Comparison of ENCODE assay signal across 8 cellular contexts in the genomic region with DNA sequence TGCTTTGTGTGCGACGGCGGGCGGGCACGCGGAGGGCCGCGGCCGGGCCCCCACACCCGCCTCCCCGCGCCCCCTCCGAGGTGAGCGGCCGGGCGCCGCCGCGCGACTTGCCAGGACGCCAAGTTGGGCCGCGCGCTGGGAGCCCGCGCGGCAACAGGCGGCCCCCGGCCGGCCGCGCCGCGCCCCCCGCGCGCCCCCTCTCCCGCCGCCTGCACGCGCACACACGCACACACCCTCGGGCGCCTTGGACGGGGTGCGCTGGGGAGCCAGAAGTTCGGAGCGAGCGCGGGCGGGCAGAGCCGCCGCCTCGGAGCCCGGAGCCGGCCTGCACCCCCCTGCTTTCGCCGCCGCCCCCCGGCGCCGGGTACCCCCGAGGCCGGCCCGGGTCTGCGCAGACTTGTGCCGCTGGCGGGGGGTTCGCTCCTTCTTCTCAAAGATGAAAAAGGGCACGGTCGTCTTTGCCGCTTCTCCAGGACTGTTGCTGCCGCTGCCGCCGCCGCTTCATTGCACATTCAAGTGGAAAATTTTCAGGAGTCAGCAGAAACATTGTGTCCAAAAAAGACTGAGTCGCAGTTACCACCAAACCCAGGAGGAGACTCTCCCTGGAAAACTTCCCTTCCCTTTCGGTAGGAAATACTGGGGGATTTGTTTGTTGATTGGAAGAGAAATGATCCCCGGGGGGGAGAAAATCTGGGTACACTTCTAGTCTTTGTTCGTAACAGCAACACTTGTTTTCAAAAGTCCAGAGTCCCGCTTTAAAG. TPM values are rescaled to one million over a fixed set of nuclear protein-coding genes. Genes with fewer than 3 reads are reported as not detected.
DNase-seq lines count a peak whose midpoint lies in the region; ATAC-seq and TF ChIP-seq lines count a peak whose summit lies in the region.

No MANE protein-coding gene starts in this region.

- no peaks in the 10 kb centered on the region for H3K36me3 ChIP-seq in GM23338 (ENCODE audit: insufficient read depth)
- H3K36me3 ChIP-seq in SJCRH30 = peaks cover 3% of the 10 kb centered on the region; the same call in 1 of the 2 replicates
- no peaks in the 10 kb centered on the region for H3K36me3 ChIP-seq in upper lobe of right lung

- peaks cover 7% of the 10 kb centered on the region; the same call in 2 of the 3 replicates for H3K36me3 Mint-ChIP-seq in GM23338 (ENCODE audit: low read depth)

- peak; percentile 52 for DNase-seq in Ammon's horn (ENCODE audit: low spot score)
- peak; percentile 47 for DNase-seq in GM23338 (ENCODE audit: low spot score)
- peak; percentile 53 to 64 for DNase-seq in SJCRH30
- peak; percentile 39 for DNase-seq in epithelial cell of esophagus (ENCODE audit: low read depth)
- peak; percentile 49 for DNase-seq in midbrain (lab: John Stamatoyannopoulos, UW)
- peak; percentile 70 for DNase-seq in upper lobe of right lung
- DNase-seq in NCI-H1436 (lab: John Stamatoyannopoulos, UW) = no peak
- DNase-seq in stimulated activated naive CD4-positive, alpha-beta T cell treated with Interleukin-2 at 50 U/mL for 16 hours (lab: John Stamatoyannopoulos, UW) = no peak

- peaks cover 11% of the 10 kb centered on the region for H3K27me3 Mint-ChIP-seq in GM23338 (ENCODE audit: insufficient read depth, low read depth, poor library complexity)

- no peaks in the 10 kb centered on the region for H3K9me3 Mint-ChIP-seq in GM23338

- H3K4me3 Mint-ChIP-seq in GM23338 = peak overlapping the region; percentile 97

- H3K9me2 ChIP-seq in GM23338 (ENCODE audit: insufficient read depth) = peaks cover 3% of the 10 kb centered on the region; the same call in 1 of the 2 replicates

- ATAC-seq in GM23338 (peak; percentile 3; the same call in 2 of the 3 replicates), upper lobe of right lung (peak; percentile 1)

- peak overlapping the region; percentile 82 for H3K4me2 ChIP-seq in GM23338

- no peak overlapping the region for H2AFZ ChIP-seq in GM23338

- H3K9me3 ChIP-seq in SJCRH30 (replicated peaks) (no peaks in the 10 kb centered on the region), upper lobe of right lung (no peaks in the 10 kb centered on the region)

- H3K27ac Mint-ChIP-seq in GM23338 = peak overlapping the region; percentile 88

- H3K79me2 ChIP-seq in GM23338 (replicated peaks; ENCODE audit: insufficient read depth) = peaks cover 47% of the 10 kb centered on the region

- peak overlapping the region; percentile 88 for H3K4me3 ChIP-seq in GM23338
- peak overlapping the region; percentile 70 for H3K4me3 ChIP-seq in SJCRH30
- peak overlapping the region; percentile 75 for H3K4me3 ChIP-seq in epithelial cell of esophagus (ENCODE audit: low read length)
- peak overlapping the region; percentile 63 for H3K4me3 ChIP-seq in upper lobe of right lung

- intact Hi-C loops in upper lobe of right lung (cut with DNase I) = no loop called here

- H3K27me3 ChIP-seq in GM23338 (ENCODE audit: insufficient read depth) (peaks cover 11% of the 10 kb centered on the region; the same call in 1 of the 2 replicates), SJCRH30 (no peaks in the 10 kb centered on the region), upper lobe of right lung (no peaks in the 10 kb centered on the region)

- TF ChIP-seq CTCF in GM23338 (conservative IDR thresholded peaks at IDR 0.05; ENCODE audit: low read depth in 2 of 2) (no peak), epithelial cell of esophagus (IDR thresholded peaks at IDR 0.05; ENCODE audit: insufficient read depth, low read depth, low read length, missing control alignments) (no peak), upper lobe of right lung (IDR thresholded peaks at IDR 0.05) (no peak)

- H3K4me1 ChIP-seq in GM23338 (ENCODE audit: insufficient read depth) = peaks cover 36% of the 10 kb centered on the region
- H3K4me1 ChIP-seq in SJCRH30 = peaks cover 15% of the 10 kb centered on the region
- peaks cover 18% of the 10 kb centered on the region for H3K4me1 ChIP-seq in upper lobe of right lung

- peaks cover 16% of the 10 kb centered on the region for H4K20me1 ChIP-seq in GM23338 (replicated peaks; ENCODE audit: insufficient read depth)

- peaks cover 42% of the 10 kb centered on the region for H3K4me1 Mint-ChIP-seq in GM23338

- no peaks in the 10 kb centered on the region for H3F3A ChIP-seq in GM23338 (replicated peaks; ENCODE audit: low read depth)

- H3K27ac ChIP-seq in GM23338 (ENCODE audit: low read depth) = peak overlapping the region; percentile 34
- peak overlapping the region; percentile 56 for H3K27ac ChIP-seq in SJCRH30
- H3K27ac ChIP-seq in upper lobe of right lung = peak overlapping the region; percentile 79

TF ChIP-seq in GM23338, 12 proteins besides CTCF, POLR2A, EP300 and RAD21:
- TF ChIP-seq CREB1 (CRISPR knock-in tag; IDR thresholded peaks at IDR 0.05; ENCODE audit: low read depth) (no peak), ZNF331 (CRISPR knock-in tag; IDR thresholded peaks at IDR 0.05; ENCODE audit: low read depth) (no peak), STAT1 (IDR thresholded peaks at IDR 0.05; ENCODE audit: unreplicated experiment) (no peak), JUNB (IDR thresholded peaks at IDR 0.05; ENCODE audit: unreplicated experiment) (no peak)
- TF ChIP-seq, protein P1, sequence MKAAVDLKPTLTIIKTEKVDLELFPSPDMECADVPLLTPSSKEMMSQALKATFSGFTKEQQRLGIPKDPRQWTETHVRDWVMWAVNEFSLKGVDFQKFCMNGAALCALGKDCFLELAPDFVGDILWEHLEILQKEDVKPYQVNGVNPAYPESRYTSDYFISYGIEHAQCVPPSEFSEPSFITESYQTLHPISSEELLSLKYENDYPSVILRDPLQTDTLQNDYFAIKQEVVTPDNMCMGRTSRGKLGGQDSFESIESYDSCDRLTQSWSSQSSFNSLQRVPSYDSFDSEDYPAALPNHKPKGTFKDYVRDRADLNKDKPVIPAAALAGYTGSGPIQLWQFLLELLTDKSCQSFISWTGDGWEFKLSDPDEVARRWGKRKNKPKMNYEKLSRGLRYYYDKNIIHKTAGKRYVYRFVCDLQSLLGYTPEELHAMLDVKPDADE (IDR thresholded peaks at IDR 0.05) = no peak
TF ChIP-seq in GM23338: peak in this region for 0.

RNA-seq across cellular contexts. Expression of gene TEAD1, which starts 0.9 kb away (rescaled TPM):
- 102 and 103 TPM in 2 replicates for total RNA-seq in GM23338 (2014; rRNA removed; shearing (Covaris generic))
- 24.5 and 28.4 TPM in 2 replicates for polyA plus RNA-seq in GM23338 (2016; fragmentation: Nextera tagmentation; extraction: Ambion mirVana)
- total RNA-seq in SJCRH30 (2014; rRNA removed; shearing (Covaris generic)) = 80.2 and 84.4 TPM in 2 replicates
- total RNA-seq in upper lobe of right lung = 72.3 TPM

Comparison
In these comparisons a context has a peak if more than half of its experiments do, and no peak if none do; other contexts are left out.
1. DNase-seq: peak in Ammon's horn (single experiment), GM23338 (single experiment), SJCRH30 (2 of 2), epithelial cell of esophagus (single experiment), midbrain (single experiment) and upper lobe of right lung (single experiment); none in NCI-H1436 (single experiment) and stimulated activated naive CD4-positive, alpha-beta T cell treated with Interleukin-2 at 50 U/mL for 16 hours (single experiment).
2. Peak in every context shown above with its lines, with median percentiles within 50 percentile points of each other: H3K27ac ChIP-seq and H3K4me3 ChIP-seq.